In the genomic region with DNA sequence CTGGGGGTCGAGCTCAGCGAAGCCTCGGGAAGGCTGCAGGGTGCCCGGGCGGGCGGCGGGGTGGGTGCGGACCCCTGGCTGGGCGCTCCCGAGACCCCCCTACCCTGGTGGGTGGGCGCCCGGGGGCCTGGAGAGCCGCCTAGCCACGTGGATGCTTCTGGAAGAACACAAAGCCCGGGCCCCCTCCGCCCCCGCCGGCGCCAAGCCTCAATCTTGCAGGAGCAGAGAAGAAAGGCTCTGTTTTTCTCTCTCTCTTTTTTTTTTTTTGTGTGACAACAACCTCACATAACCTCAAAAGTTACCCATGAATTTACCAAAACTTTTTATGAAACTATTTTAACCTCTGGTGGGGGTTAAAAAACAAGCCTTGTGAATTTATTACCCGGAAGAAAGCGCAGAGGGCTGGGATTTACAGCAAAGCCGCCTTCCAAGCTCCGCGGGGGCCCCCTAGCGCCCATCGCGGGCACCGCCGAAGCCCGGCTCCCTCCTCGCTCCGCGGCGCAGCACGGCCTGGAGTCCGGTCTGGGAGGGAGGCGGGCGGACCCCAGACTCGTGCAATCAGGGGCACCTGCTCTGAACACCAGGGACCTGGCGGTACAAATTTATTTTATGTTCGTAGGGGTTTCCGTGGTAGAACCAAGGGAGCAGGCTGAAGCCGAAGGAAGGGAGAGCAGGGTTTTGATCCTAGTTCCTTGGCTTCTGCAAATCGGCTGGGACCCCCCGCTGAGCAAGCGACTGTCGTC, we compare ENCODE assay signal across 8 cellular contexts. TPM values are rescaled to one million over a fixed set of nuclear protein-coding genes. Genes with fewer than 3 reads are reported as not detected.
DNase-seq lines count a peak whose midpoint lies in the region; ATAC-seq and TF ChIP-seq lines count a peak whose summit lies in the region.

No MANE protein-coding gene starts in this region.

- peaks cover 12% of the 10 kb centered on the region for H3K27me3 Mint-ChIP-seq in neural progenitor cell (ENCODE audit: insufficient read depth, low read depth)
- peaks cover 4% of the 10 kb centered on the region for H3K27me3 Mint-ChIP-seq in stimulated activated naive CD8-positive, alpha-beta T cell treated with anti-CD3 and anti-CD28 coated beads, Interleukin-15, Interleukin-2, amounts not matched to agents 100 ng/mL and 50 ng/mL, for 24 hours

- peak overlapping the region; percentile 90 for H2AFZ ChIP-seq in neural progenitor cell (replicated peaks)

- no peaks in the 10 kb centered on the region for H3K9me3 ChIP-seq in neural progenitor cell (ENCODE audit: low read depth)

- H3K9ac ChIP-seq in neural progenitor cell: no peak overlapping the region

- H3K4me3 ChIP-seq in foreskin fibroblast (ENCODE audit: low read depth in 1 of 2, low read length in 2 of 2) (peak overlapping the region; percentile 51 to 57), neural progenitor cell (peak overlapping the region; percentile 45)

- no peak overlapping the region for H3K27ac Mint-ChIP-seq in neural progenitor cell
- H3K27ac Mint-ChIP-seq in stimulated activated naive CD8-positive, alpha-beta T cell treated with anti-CD3 and anti-CD28 coated beads, Interleukin-15, Interleukin-2, amounts not matched to agents 100 ng/mL and 50 ng/mL, for 24 hours: peak overlapping the region; percentile 76

- peaks cover 24% of the 10 kb centered on the region for H3K4me1 Mint-ChIP-seq in neural progenitor cell
- peaks cover 36% of the 10 kb centered on the region for H3K4me1 Mint-ChIP-seq in stimulated activated naive CD8-positive, alpha-beta T cell treated with anti-CD3 and anti-CD28 coated beads, Interleukin-15, Interleukin-2, amounts not matched to agents 100 ng/mL and 50 ng/mL, for 24 hours (ENCODE audit: low read depth)

- peaks cover 10% of the 10 kb centered on the region for H3F3A ChIP-seq in neural progenitor cell (ENCODE audit: low read depth)

- H3K36me3 ChIP-seq in neural progenitor cell: no peaks in the 10 kb centered on the region

- CTCF ChIA-PET in RWPE1 (lab: Yijun Ruan, JAX): interaction anchor here (0.5 to 4.6 kb wide), 42 partner anchors 9 to 924 kb away, joined by 3 to 63 read pairs (median 4); no protein-coding TSS in a partner anchor

- H3K4me1 ChIP-seq in neural progenitor cell: peaks cover 32% of the 10 kb centered on the region

- H3K27ac ChIP-seq in RWPE1: no peak overlapping the region
- no peak overlapping the region for H3K27ac ChIP-seq in neural progenitor cell

- ATAC-seq in GM19372 (IDR thresholded peaks at IDR 0.05; ENCODE audit: low read depth, unreplicated experiment): peak; percentile 93

- peak overlapping the region; percentile 74 for H3K4me2 ChIP-seq in neural progenitor cell

- peaks cover 38% of the 10 kb centered on the region for H3K27me3 ChIP-seq in neural progenitor cell

- no peaks in the 10 kb centered on the region for H3K36me3 Mint-ChIP-seq in neural progenitor cell
- peaks cover 3% of the 10 kb centered on the region for H3K36me3 Mint-ChIP-seq in stimulated activated naive CD8-positive, alpha-beta T cell treated with anti-CD3 and anti-CD28 coated beads, Interleukin-15, Interleukin-2, amounts not matched to agents 100 ng/mL and 50 ng/mL, for 24 hours (ENCODE audit: low read depth)

- H3K9me3 Mint-ChIP-seq in neural progenitor cell: peaks cover 3% of the 10 kb centered on the region
- no peaks in the 10 kb centered on the region for H3K9me3 Mint-ChIP-seq in stimulated activated naive CD8-positive, alpha-beta T cell treated with anti-CD3 and anti-CD28 coated beads, Interleukin-15, Interleukin-2, amounts not matched to agents 100 ng/mL and 50 ng/mL, for 24 hours

- H3K4me3 Mint-ChIP-seq in neural progenitor cell: peak overlapping the region; percentile 84
- peak overlapping the region; percentile 78 for H3K4me3 Mint-ChIP-seq in stimulated activated naive CD8-positive, alpha-beta T cell treated with anti-CD3 and anti-CD28 coated beads, Interleukin-15, Interleukin-2, amounts not matched to agents 100 ng/mL and 50 ng/mL, for 24 hours

- TF ChIP-seq CTCF in RWPE1 (conservative IDR thresholded peaks at IDR 0.05; ENCODE audit: low read depth) (peak; percentile 100), foreskin fibroblast (IDR thresholded peaks at IDR 0.05; ENCODE audit: low read depth, low read length) (peak; percentile 97), neural progenitor cell (IDR thresholded peaks at IDR 0.05) (peak; percentile 100)

- POLR2A ChIA-PET in RWPE1 (lab: Yijun Ruan, JAX; ENCODE audit: low non-redundant PET): no interaction called here

- H3K79me2 ChIP-seq in neural progenitor cell (ENCODE audit: low read depth): no peaks in the 10 kb centered on the region

- no peaks in the 10 kb centered on the region for H4K20me1 ChIP-seq in neural progenitor cell (ENCODE audit: low read depth)

- DNase-seq in C1 segment of cervical spinal cord (lab: John Stamatoyannopoulos, UW) (peak in 12 of 14 donors; percentile 8 to 75 (median 40)), HuH-7.5 (ENCODE audit: low spot score) (peak; percentile 89), RWPE1 (ENCODE audit: low spot score) (peak; percentile 92), activated gamma-delta T cell (lab: John Stamatoyannopoulos, UW) (peak; percentile 49), foreskin fibroblast (peak; percentile 65 to 89), neural progenitor cell (ENCODE audit: low spot score) (peak; percentile 90)

RNA-seq across cellular contexts. Expression of a gene that starts 58.8 kb away (rescaled TPM):
- not detected in 2 replicates for total RNA-seq in neural progenitor cell (ENCODE audit: low replicate concordance)

Comparison
In these comparisons a context has a peak if more than half of its experiments do, and no peak if none do; other contexts are left out.
1. DNase-seq: peak in every context shown above with its lines; median percentile 92 in RWPE1; 90 in neural progenitor cell; 89 in HuH-7.5; 77 in foreskin fibroblast; 49 in activated gamma-delta T cell; 40 in C1 segment of cervical spinal cord.